ENCODE assay signal across 8 cellular contexts in genomic region chr16:23452572-23453337, GRCh38. TPM values are rescaled to one million over a fixed set of nuclear protein-coding genes. Genes with fewer than 3 reads are reported as not detected.
DNase-seq lines count a peak whose midpoint lies in the region; ATAC-seq and TF ChIP-seq lines count a peak whose summit lies in the region.

COG7 (minus strand) TSS chr16:23453189; CDS start chr16:23452994, 195 bp downstream.

- peak within 1 kb of the TSS; percentile 100 for H3K4me3 Mint-ChIP-seq in natural killer cell treated with Interleukin-12 subunit alpha and Interleukin-12 subunit beta and Interleukin-15 and Interleukin-18, amount 100 ng/mL, for 72 hours

- H3K27me3 Mint-ChIP-seq in natural killer cell treated with Interleukin-12 subunit alpha and Interleukin-12 subunit beta and Interleukin-15 and Interleukin-18, amount 100 ng/mL, for 72 hours, result no peaks in the 10 kb centered on the region

- H3K27ac Mint-ChIP-seq in natural killer cell treated with Interleukin-12 subunit alpha and Interleukin-12 subunit beta and Interleukin-15 and Interleukin-18, amount 100 ng/mL, for 72 hours, result peak within 1 kb of the TSS; percentile 87 to 95

- DNase-seq in DMS53 treated with DMSO at 0.1 percent for 48 hours (lab: John Stamatoyannopoulos, UW; ENCODE audit: unreplicated experiment), result peak; percentile 60
- peak; percentile 58 to 62 for DNase-seq in Kasumi-1 (lab: John Stamatoyannopoulos, UW)
- peak; percentile 7 for DNase-seq in SIG-M5 (lab: John Stamatoyannopoulos, UW)
- peak; percentile 93 for DNase-seq in activated effector memory CD4-positive, alpha-beta T cell treated with anti-CD3 and anti-CD28 coated beads, Interleukin-2, amount 50 U/mL, for 16 hours
- DNase-seq in fibroblast of pulmonary artery (ENCODE audit: low read depth), result peak; percentile 91
- DNase-seq in natural killer cell treated with Interleukin-12 subunit alpha and Interleukin-12 subunit beta and Interleukin-15 and Interleukin-18, amount 100 ng/mL, for 72 hours (ENCODE audit: low spot score), result peak; percentile 91
- peak; percentile 64 to 87 (median 76) for DNase-seq in stimulated activated naive CD4-positive, alpha-beta T cell (lab: John Stamatoyannopoulos, UW)

- H3K4me1 Mint-ChIP-seq in natural killer cell treated with Interleukin-12 subunit alpha and Interleukin-12 subunit beta and Interleukin-15 and Interleukin-18, amount 100 ng/mL, for 72 hours (ENCODE audit: low read depth in 2 of 2), result peaks cover 26 to 28% of the 10 kb centered on the region in 2 donors

- no peaks in the 10 kb centered on the region for H3K9me3 Mint-ChIP-seq in natural killer cell treated with Interleukin-12 subunit alpha and Interleukin-12 subunit beta and Interleukin-15 and Interleukin-18, amount 100 ng/mL, for 72 hours

- H3K36me3 Mint-ChIP-seq in natural killer cell treated with Interleukin-12 subunit alpha and Interleukin-12 subunit beta and Interleukin-15 and Interleukin-18, amount 100 ng/mL, for 72 hours, result no peaks in the 10 kb centered on the region

- H3K4me3 ChIP-seq in fibroblast of pulmonary artery (replicated peaks; ENCODE audit: low read depth, low read length), result peak within 1 kb of the TSS; percentile 95

- ATAC-seq in GM21737 (IDR thresholded peaks at IDR 0.05; ENCODE audit: unreplicated experiment), result peak; percentile 71
- ATAC-seq in natural killer cell treated with Interleukin-12 subunit alpha and Interleukin-12 subunit beta and Interleukin-15 and Interleukin-18, amount 100 ng/mL, for 72 hours, result peak; percentile 95 to 96

- no peak for TF ChIP-seq CTCF in fibroblast of pulmonary artery (IDR thresholded peaks at IDR 0.05; ENCODE audit: low read length, missing control alignments)

RNA-seq across cellular contexts. Expression of gene COG7, which starts in this region (rescaled TPM):
- total RNA-seq in natural killer cell treated with Interleukin-12 subunit alpha and Interleukin-12 subunit beta and Interleukin-15 and Interleukin-18, amount 100 ng/mL, for 72 hours, result 10 to 100 TPM; 21.9 to 28.2 TPM

Comparison
In these comparisons a context has a peak if more than half of its experiments do, and no peak if none do; other contexts are left out.
1. Peak in every context shown above with its lines: DNase-seq, ATAC-seq and H3K4me3 ChIP-seq.
2. DNase-seq: peak in every context shown above with its lines; median percentile 93 in activated effector memory CD4-positive, alpha-beta T cell treated with anti-CD3 and anti-CD28 coated beads, Interleukin-2, amount 50 U/mL, for 16 hours; 91 in fibroblast of pulmonary artery; 91 in natural killer cell treated with Interleukin-12 subunit alpha and Interleukin-12 subunit beta and Interleukin-15 and Interleukin-18, amount 100 ng/mL, for 72 hours; 76 in stimulated activated naive CD4-positive, alpha-beta T cell; 60 in DMS53 treated with DMSO at 0.1 percent for 48 hours; 60 in Kasumi-1; 7 in SIG-M5.